Comparison of ENCODE assay signal across 18 cellular contexts in the genomic region with DNA sequence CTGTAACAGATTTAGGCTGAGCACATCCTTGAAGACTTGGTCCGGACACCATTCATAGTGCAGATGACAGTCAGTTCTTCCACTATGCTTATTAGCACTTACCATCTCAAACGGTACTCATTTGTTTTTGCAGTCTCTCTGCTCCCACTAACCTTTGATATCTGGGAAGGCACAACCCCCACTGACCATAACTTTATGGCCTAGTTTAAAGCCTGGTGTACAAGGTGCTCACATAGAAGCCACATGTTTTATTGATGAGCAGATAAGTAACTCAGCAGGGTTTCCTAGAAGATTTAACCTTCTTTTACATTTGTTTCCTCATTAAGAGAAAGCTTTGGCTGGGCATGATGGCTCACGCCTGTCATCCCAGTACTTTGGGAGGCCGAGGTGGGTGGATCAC.
A peak's percentile ranks its signal among the peaks of the same experiment; 100 is the strongest.
DNase-seq lines count a peak whose midpoint lies in the region; ATAC-seq and TF ChIP-seq lines count a peak whose summit lies in the region.
"Had no signal": no experiment of that assay in that cellular context is flagged by ENCODE, and none has a peak within 500 bp of the region (broad histone marks: within the 10 kb centered on the region; RNA-seq: fewer than 3 reads in every experiment).

No MANE protein-coding gene starts in this region.

- DNase-seq in colonic mucosa (peak; percentile 43), lower lobe of right lung (no peak), chondrocyte (ENCODE audit: low spot score) (no peak)
- no peak for DNase-seq in activated CD8-positive, alpha-beta memory T cell treated with anti-CD3 and anti-CD28 coated beads, Interleukin-2, amount 50 U/mL, for 48 hours
- DNase-seq in activated CD8-positive, alpha-beta memory T cell treated with anti-CD3 and anti-CD28 coated beads, Interleukin-2, amount 50 U/mL, for 4 hours: no peak
- DNase-seq: 8988T; C1 segment of cervical spinal cord; Calu3; CD4-positive, alpha-beta memory T cell; COR-L47; DMS53; DMS79 treated with DMSO at 0.1 percent for 48 hours; GF-D8; GOT3 had no signal

- H3K9me3 Mint-ChIP-seq in chondrocyte (ENCODE audit: low read depth): no peaks in the 10 kb centered on the region
- H3K9me3 Mint-ChIP-seq: CD4-positive, alpha-beta memory T cell had no signal

- TF ChIP-seq CTCF in HEK293 (tag by site-specific recombination; IDR thresholded peaks at IDR 0.05) (no peak), colonic mucosa (IDR thresholded peaks at IDR 0.05) (no peak), lower lobe of right lung (IDR thresholded peaks at IDR 0.05) (no peak), chondrocyte (IDR thresholded peaks at IDR 0.05) (no peak)

- no peaks in the 10 kb centered on the region for H3K36me3 ChIP-seq in HEK293 (ENCODE audit: control insufficient read depth in 2 of 2, insufficient read depth in 1 of 2, low read length in 2 of 2)
- H3K36me3 ChIP-seq in colonic mucosa: no peaks in the 10 kb centered on the region
- no peaks in the 10 kb centered on the region for H3K36me3 ChIP-seq in mucosa of rectum (ENCODE audit: control insufficient read depth in 2 of 2, insufficient read depth in 2 of 2, low read length in 2 of 2)
- H3K36me3 ChIP-seq in lower lobe of right lung: no peaks in the 10 kb centered on the region
- H3K36me3 ChIP-seq: HAP-1 had no signal

- H3K9me3 ChIP-seq in HEK293 (ENCODE audit: control insufficient read depth, insufficient read depth, low read depth, low read length): no peaks in the 10 kb centered on the region
- no peaks in the 10 kb centered on the region for H3K9me3 ChIP-seq in colonic mucosa
- H3K9me3 ChIP-seq in mucosa of rectum (ENCODE audit: control insufficient read depth in 2 of 2, low read length in 2 of 2): no peaks in the 10 kb centered on the region
- H3K9me3 ChIP-seq in lower lobe of right lung: no peaks in the 10 kb centered on the region
- H3K9me3 ChIP-seq: A549, HAP-1 had no signal

- H3K36me3 Mint-ChIP-seq in chondrocyte (ENCODE audit: low read depth): no peaks in the 10 kb centered on the region
- H3K36me3 Mint-ChIP-seq: CD4-positive, alpha-beta memory T cell had no signal

- no peak overlapping the region for H3K27ac ChIP-seq in HEK293 (ENCODE audit: extremely low read depth, low read depth, low read length)
- no peak overlapping the region for H3K27ac ChIP-seq in colonic mucosa
- peak overlapping the region; percentile 24 to 32 for H3K27ac ChIP-seq in mucosa of rectum (ENCODE audit: low read depth in 2 of 2, low read length in 2 of 2)
- no peak overlapping the region for H3K27ac ChIP-seq in lower lobe of right lung
- H3K27ac ChIP-seq: A549 had no signal

- intact Hi-C loops in colonic mucosa (cut with DNase I) (no loop called here), lower lobe of right lung (cut with DNase I) (no loop called here)

- H3K27me3 ChIP-seq in colonic mucosa: no peaks in the 10 kb centered on the region
- H3K27me3 ChIP-seq in mucosa of rectum (ENCODE audit: control insufficient read depth in 2 of 2, insufficient read depth in 2 of 2, low read length in 2 of 2): no peaks in the 10 kb centered on the region
- no peaks in the 10 kb centered on the region for H3K27me3 ChIP-seq in lower lobe of right lung (ENCODE audit: low read depth)

- ATAC-seq in lower lobe of right lung: no peak
- ATAC-seq: A549 had no signal

- H3K9ac ChIP-seq in colonic mucosa (ENCODE audit: low read depth in 2 of 2, low read length in 2 of 2) (no peak overlapping the region), mucosa of rectum (ENCODE audit: low read depth in 1 of 2, low read length in 2 of 2) (no peak overlapping the region)

- H3K4me3 Mint-ChIP-seq in chondrocyte (ENCODE audit: unreplicated experiment): no peak overlapping the region
- H3K4me3 Mint-ChIP-seq: CD4-positive, alpha-beta memory T cell had no signal

- H3K4me1 ChIP-seq in HEK293 (ENCODE audit: control insufficient read depth, insufficient read depth, low read length): no peaks in the 10 kb centered on the region
- no peaks in the 10 kb centered on the region for H3K4me1 ChIP-seq in colonic mucosa
- H3K4me1 ChIP-seq in mucosa of rectum (ENCODE audit: control insufficient read depth in 2 of 2, insufficient read depth in 2 of 2, low read length in 2 of 2): peaks cover 0 to 3% of the 10 kb centered on the region in 2 donors
- H3K4me1 ChIP-seq in lower lobe of right lung: no peaks in the 10 kb centered on the region
- H3K4me1 ChIP-seq: A549, HAP-1 had no signal

- no peak overlapping the region for H3K27ac Mint-ChIP-seq in chondrocyte (ENCODE audit: unreplicated experiment)
- H3K27ac Mint-ChIP-seq: CD4-positive, alpha-beta memory T cell had no signal

- POLR2A ChIA-PET in HEK293 (lab: Yijun Ruan, JAX): no interaction called here

- CTCF ChIA-PET in HEK293 (lab: Yijun Ruan, JAX): no interaction called here

- H3K4me3 ChIP-seq in HEK293 (ENCODE audit: low read depth, low read length): no peak overlapping the region
- no peak overlapping the region for H3K4me3 ChIP-seq in colonic mucosa
- H3K4me3 ChIP-seq in mucosa of rectum (ENCODE audit: low read length in 2 of 2): no peak overlapping the region
- H3K4me3 ChIP-seq in lower lobe of right lung: no peak overlapping the region
- H3K4me3 ChIP-seq: A549, HAP-1 had no signal

- peaks cover 24% of the 10 kb centered on the region for H3K27me3 Mint-ChIP-seq in chondrocyte (ENCODE audit: low read depth)

- no peaks in the 10 kb centered on the region for H3K4me1 Mint-ChIP-seq in chondrocyte (ENCODE audit: low read depth)
- H3K4me1 Mint-ChIP-seq: CD4-positive, alpha-beta memory T cell had no signal

TF ChIP-seq in HEK293, 187 proteins besides CTCF, POLR2A, EP300 and RAD21:
- TF ChIP-seq ZIC2 (tag by site-specific recombination; IDR thresholded peaks at IDR 0.05): 0 out of 2 replicates have a peak, but pooled peaks have one; percentile 24
- no peak for TF ChIP-seq ZNF426 (tag by site-specific recombination; IDR thresholded peaks at IDR 0.05)
TF ChIP-seq in HEK293: peak in this region for 1.

Comparison
In these comparisons a context has a peak if more than half of its experiments do, and no peak if none do; other contexts are left out.
1. H3K27ac ChIP-seq: peak in mucosa of rectum (2 of 2); none in HEK293 (single experiment), colonic mucosa (single experiment) and lower lobe of right lung (single experiment).